Comparison of ENCODE assay signal across 8 cellular contexts in the genomic region with DNA sequence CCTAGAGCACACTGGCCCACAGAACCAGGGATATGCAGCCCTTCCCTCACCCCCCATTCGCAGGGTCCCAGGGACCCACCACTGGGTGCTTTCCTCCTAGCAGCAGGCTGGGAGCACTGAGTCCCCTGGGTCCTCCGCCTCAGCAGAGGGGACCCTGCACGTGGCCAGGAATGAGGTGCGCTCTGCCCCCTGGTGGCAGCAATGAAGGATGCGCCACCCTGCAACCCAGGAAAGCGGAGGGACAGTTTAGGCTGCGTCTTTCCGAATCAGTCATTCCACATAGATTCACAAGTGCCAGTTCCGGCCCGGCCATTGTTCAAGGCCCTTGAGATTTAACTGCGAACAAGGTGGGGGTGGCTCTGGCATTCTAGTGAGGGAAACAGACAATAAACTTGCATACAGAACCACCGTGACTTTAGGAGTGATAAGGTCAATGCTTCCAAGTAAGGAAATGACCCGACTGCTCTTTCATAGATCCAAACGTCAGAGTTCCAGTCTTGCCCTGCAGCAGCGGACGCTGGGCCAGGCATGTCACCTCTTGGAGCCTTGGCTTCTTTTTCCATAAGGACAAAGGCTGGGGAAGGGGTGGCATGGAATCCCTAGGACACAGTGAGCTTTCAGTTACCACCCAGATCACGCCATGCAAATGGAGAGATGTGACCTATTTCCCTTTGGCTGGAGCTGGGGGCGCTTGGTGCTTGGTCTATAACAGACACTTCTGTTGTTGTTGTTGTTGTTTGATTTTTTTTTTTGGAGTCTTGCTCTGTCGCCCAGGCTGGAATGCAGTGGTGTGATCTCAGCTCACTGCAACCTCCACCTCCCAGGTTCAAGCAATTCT. TPM values are rescaled to one million over a fixed set of nuclear protein-coding genes. Genes with fewer than 3 reads are reported as not detected.
DNase-seq lines count a peak whose midpoint lies in the region; ATAC-seq lines count a peak whose summit lies in the region.

No MANE protein-coding gene starts in this region.

- H3K4me3 ChIP-seq in iPS-15b (ENCODE audit: low read depth, low read length) (peak overlapping the region; percentile 26), skeletal muscle tissue (ENCODE audit: low read length in 3 of 3) (peak overlapping the region; percentile 35 to 58 (median 57))

- peaks cover 6% of the 10 kb centered on the region for H3K4me1 ChIP-seq in iPS-15b (ENCODE audit: control insufficient read depth, insufficient read depth, low read length)
- peaks cover 18 to 33% (median 31%) of the 10 kb centered on the region in 3 donors for H3K4me1 ChIP-seq in skeletal muscle tissue (ENCODE audit: control insufficient read depth in 3 of 3, insufficient read depth in 3 of 3, low read length in 3 of 3)

- ATAC-seq in GM21619 (IDR thresholded peaks at IDR 0.05; ENCODE audit: unreplicated experiment) (peak; percentile 78), HG03521 (IDR thresholded peaks at IDR 0.05; ENCODE audit: unreplicated experiment) (no peak)

- no peaks in the 10 kb centered on the region for H3K27me3 ChIP-seq in iPS-15b (ENCODE audit: control insufficient read depth, insufficient read depth, low read length)
- no peaks in the 10 kb centered on the region for H3K27me3 ChIP-seq in skeletal muscle tissue (ENCODE audit: control insufficient read depth in 3 of 3, insufficient read depth in 3 of 3, low read length in 3 of 3)

- H3K36me3 ChIP-seq in iPS-15b (ENCODE audit: control insufficient read depth, insufficient read depth, low read length) (no peaks in the 10 kb centered on the region), skeletal muscle tissue (ENCODE audit: control insufficient read depth in 3 of 3, insufficient read depth in 3 of 3, low read length in 3 of 3) (peaks cover 3 to 16% (median 15%) of the 10 kb centered on the region in 3 donors)

- H3K27ac ChIP-seq in skeletal muscle tissue (ENCODE audit: low read depth, low read length): no peak overlapping the region

- no peaks in the 10 kb centered on the region for H3K9me3 ChIP-seq in iPS-15b (ENCODE audit: control insufficient read depth, insufficient read depth, low read length)
- no peaks in the 10 kb centered on the region for H3K9me3 ChIP-seq in skeletal muscle tissue (ENCODE audit: control insufficient read depth in 3 of 3, low read length in 3 of 3)

- DNase-seq in C1 segment of cervical spinal cord (lab: John Stamatoyannopoulos, UW) (peak in 12 of 14 donors; percentile 11 to 70 (median 48)), NCI-H1694 (lab: John Stamatoyannopoulos, UW) (peak; percentile 46), T-helper 9 cell (peak; percentile 75), astrocyte of the hippocampus (ENCODE audit: low read depth, low spot score) (peak; percentile 85)

- H3K9ac ChIP-seq in iPS-15b (ENCODE audit: low read depth, low read length): no peak overlapping the region
- H3K9ac ChIP-seq in skeletal muscle tissue (ENCODE audit: low read depth in 1 of 3, low read length in 3 of 3): peak overlapping the region in 2 of 3 donors; percentile 38 to 68

RNA-seq across cellular contexts. Expression of gene RIN1, which starts 7.7 kb away (rescaled TPM):
- 5.7 TPM for total RNA-seq in skeletal muscle tissue

RNA-seq across cellular contexts. Expression of gene CD248, which starts 11.7 kb away (rescaled TPM):
- 19.3 TPM for total RNA-seq in skeletal muscle tissue

RNA-seq across cellular contexts. Expression of gene BRMS1, which starts 16.4 kb away (rescaled TPM):
- total RNA-seq in skeletal muscle tissue: 28.2 TPM

RNA-seq across cellular contexts. Expression of gene B4GAT1, which starts 18.9 kb away (rescaled TPM):
- total RNA-seq in skeletal muscle tissue: 24.5 TPM

RNA-seq across cellular contexts. Expression of gene TMEM151A, which starts 36.8 kb away (rescaled TPM):
- not detected for total RNA-seq in skeletal muscle tissue
